In genomic region chr1:202054673-202055072, GRCh38 we compare ENCODE assay signal across 9 cellular contexts. TPM values are rescaled to one million over a fixed set of nuclear protein-coding genes. Genes with fewer than 3 reads are reported as not detected.
DNase-seq lines count a peak whose midpoint lies in the region; ATAC-seq, FAIRE-seq and TF ChIP-seq lines count a peak whose summit lies in the region.
"Not testable (repeated sequence)": the region's sequence is repeated elsewhere in the genome, so short reads cannot be mapped to it uniquely, and the experiment has no call there.
"Had no signal": no experiment of that assay in that cellular context is flagged by ENCODE, and none has a peak within 500 bp of the region (broad histone marks: within the 10 kb centered on the region; RNA-seq: fewer than 3 reads in every experiment).

No MANE protein-coding gene starts in this region.

- H3K27me3 Mint-ChIP-seq in H9 (ENCODE audit: low read depth); MCF 10A (ENCODE audit: insufficient read depth, unreplicated experiment); type B pancreatic cell: not testable (repeated sequence)

- not testable (repeated sequence) for H4K8ac ChIP-seq in H9 (replicated peaks; ENCODE audit: insufficient read length, low read depth, low read length); mesenchymal stem cell (ENCODE audit: low read length)

- not testable (repeated sequence) for H3K23ac ChIP-seq in H9 (ENCODE audit: insufficient read length, low read depth, low read length); mesenchymal stem cell (ENCODE audit: low read length in 2 of 2)

- H3K4me3 Mint-ChIP-seq in H9; MCF 10A (ENCODE audit: unreplicated experiment); type B pancreatic cell: not testable (repeated sequence)

- TF ChIP-seq CTCF in A549 (IDR thresholded peaks at IDR 0.05); H9 (conservative IDR thresholded peaks at IDR 0.05); HEK293 (tag by site-specific recombination; IDR thresholded peaks at IDR 0.05); MCF 10A (IDR thresholded peaks at IDR 0.05; ENCODE audit: unreplicated experiment); type B pancreatic cell (conservative IDR thresholded peaks at IDR 0.05): not testable (repeated sequence)

- not testable (repeated sequence) for H3K4me3 ChIP-seq in A549; HEK293 (ENCODE audit: low read depth, low read length); mesenchymal stem cell (ENCODE audit: insufficient read depth in 1 of 2, low read depth in 1 of 2, low read length in 2 of 2)

- BruUV-seq in MCF 10A (replicated peaks; lab: Mats Ljungman, UMichigan), result not testable (repeated sequence)

- TF ChIP-seq RAD21 in A549 (conservative IDR thresholded peaks at IDR 0.05 in 1 of 2, IDR thresholded peaks at IDR 0.05 in 1 of 2), result not testable (repeated sequence)

- not testable (repeated sequence) for H3K9ac ChIP-seq in H9 (ENCODE audit: extremely low read depth, insufficient read length, low read length); mesenchymal stem cell (ENCODE audit: low read length)

- not testable (repeated sequence) for H3K4me2 ChIP-seq in A549; H9 (ENCODE audit: insufficient read depth, insufficient read length, low read length); mesenchymal stem cell (ENCODE audit: low read length, poor library complexity, severe bottlenecking)

- CTCF ChIA-PET in A549 (lab: Yijun Ruan, JAX) (interaction anchor here (0.6 to 4.5 kb wide), 6 partner anchors 10 to 71 kb away, joined by 3 to 26 read pairs (median 6); partner anchors contain the start of gene ELF3), MCF 10A (lab: Yijun Ruan, JAX) (interaction anchor here (0.6 to 1.2 kb wide), 4 partner anchors 14 to 339 kb away, joined by 3 to 4 read pairs (median 3); no protein-coding TSS in a partner anchor)
- CTCF ChIA-PET in HEK293 (lab: Yijun Ruan, JAX), result not testable (repeated sequence)

- H3K36me3 Mint-ChIP-seq in H9 (ENCODE audit: insufficient read depth in 1 of 3, low read depth in 3 of 3); MCF 10A (ENCODE audit: insufficient read depth, unreplicated experiment); type B pancreatic cell: not testable (repeated sequence)

- not testable (repeated sequence) for H2AK5ac ChIP-seq in H9 (ENCODE audit: insufficient read length, low read length)
- peak overlapping the region; percentile 85 for H2AK5ac ChIP-seq in mesenchymal stem cell (ENCODE audit: low read length, severe bottlenecking)

- peaks cover 44% of the 10 kb centered on the region for H3K4me1 ChIP-seq in A549
- H3K4me1 ChIP-seq in H9 (ENCODE audit: insufficient read depth, low read length); HEK293 (ENCODE audit: control insufficient read depth, insufficient read depth, low read length): not testable (repeated sequence)
- peaks cover 12% of the 10 kb centered on the region for H3K4me1 ChIP-seq in mesenchymal stem cell (ENCODE audit: control insufficient read depth, insufficient read depth, low read depth, low read length)

- H4K5ac ChIP-seq in H9 (ENCODE audit: insufficient read length, low read depth, low read length), result not testable (repeated sequence)

- TF ChIP-seq POLR2A in A549 (IDR thresholded peaks at IDR 0.05; ENCODE audit: low read length), result not testable (repeated sequence)

- H3K23me2 ChIP-seq in H9 (ENCODE audit: insufficient read length, low read depth, low read length, poor library complexity, severe bottlenecking), result not testable (repeated sequence)

- H3K27ac Mint-ChIP-seq in H9 (peak overlapping the region; percentile 4 to 52 (median 23); a peak in 4 of 7 replicates), MCF 10A (ENCODE audit: low read depth, unreplicated experiment) (peak overlapping the region; percentile 2), type B pancreatic cell (peak overlapping the region; percentile 85)

- not testable (repeated sequence) for H2BK5ac ChIP-seq in H9 (ENCODE audit: insufficient read length, low read length); mesenchymal stem cell (ENCODE audit: low read depth, low read length, poor library complexity, severe bottlenecking)

- H3K4ac ChIP-seq in H9 (ENCODE audit: low read depth, low read length); mesenchymal stem cell (ENCODE audit: low read depth in 1 of 2, low read length in 2 of 2): not testable (repeated sequence)

- not testable (repeated sequence) for ATAC-seq in A549

- TF ChIP-seq EP300 in A549 (IDR thresholded peaks at IDR 0.05), result not testable (repeated sequence)

- not testable (repeated sequence) for H3K79me1 ChIP-seq in H9 (ENCODE audit: insufficient read depth, low read depth, low read length, poor library complexity, severe bottlenecking); mesenchymal stem cell (replicated peaks; ENCODE audit: low read length, poor library complexity, severe bottlenecking)

- H3K18ac ChIP-seq in H9 (ENCODE audit: insufficient read length, low read depth, low read length); mesenchymal stem cell (ENCODE audit: low read depth in 1 of 2, low read length in 2 of 2): not testable (repeated sequence)

- H3K27ac ChIP-seq in A549, result peak overlapping the region; percentile 97 to 98
- H3K27ac ChIP-seq in H9 (ENCODE audit: insufficient read length, low read depth, low read length); HEK293 (ENCODE audit: extremely low read depth, low read depth, low read length); mesenchymal stem cell (ENCODE audit: low read length, poor library complexity, severe bottlenecking): not testable (repeated sequence)

- H2AFZ ChIP-seq in H9 (ENCODE audit: low read length); mesenchymal stem cell (ENCODE audit: low read depth, low read length): not testable (repeated sequence)

- not testable (repeated sequence) for H3T11ph ChIP-seq in H9 (ENCODE audit: low read length)

- H3K9me3 Mint-ChIP-seq in H9; MCF 10A (ENCODE audit: unreplicated experiment); type B pancreatic cell: not testable (repeated sequence)

- not testable (repeated sequence) for H2BK20ac ChIP-seq in H9 (ENCODE audit: low read depth, low read length, poor library complexity, severe bottlenecking)

- H4K91ac ChIP-seq in H9 (ENCODE audit: insufficient read length, low read depth, low read length); mesenchymal stem cell (ENCODE audit: low read length): not testable (repeated sequence)

- not testable (repeated sequence) for H4K20me1 ChIP-seq in H9 (ENCODE audit: control insufficient read depth, insufficient read depth, insufficient read length)

- WGBS in A549 (ENCODE audit: missing lambda C conversion rate), result 88% methylated on average over 4 of the region's 4 CpGs
- no CpG with 5 or more reads among the region's 4 CpGs for WGBS in H9 (ENCODE audit: extremely low coverage, insufficient read length, low lambda C conversion rate)
- 84% methylated on average over 4 of the region's 4 CpGs for WGBS in mesenchymal stem cell

- H3K9me3 ChIP-seq in A549; H9 (ENCODE audit: control insufficient read depth, low read depth, low read length); HEK293 (ENCODE audit: control insufficient read depth, insufficient read depth, low read depth, low read length); mesenchymal stem cell (ENCODE audit: control insufficient read depth, low read length): not testable (repeated sequence)

- not testable (repeated sequence) for H3K4me1 Mint-ChIP-seq in H9
- H3K4me1 Mint-ChIP-seq in MCF 10A (ENCODE audit: insufficient read depth, unreplicated experiment) (peaks cover 33% of the 10 kb centered on the region), type B pancreatic cell (ENCODE audit: unreplicated experiment) (peaks cover 14% of the 10 kb centered on the region)

- not testable (repeated sequence) for H3K14ac ChIP-seq in H9 (ENCODE audit: insufficient read depth, low read length); mesenchymal stem cell (ENCODE audit: low read length in 2 of 2)

- not testable (repeated sequence) for FAIRE-seq in A549 (lab: Jason Lieb, UNC)

- not testable (repeated sequence) for H2BK120ac ChIP-seq in H9 (ENCODE audit: low read depth, low read length, poor library complexity, severe bottlenecking); mesenchymal stem cell (ENCODE audit: low read depth, low read length)

- not testable (repeated sequence) for H2BK12ac ChIP-seq in H9 (ENCODE audit: insufficient read length, low read depth, low read length); mesenchymal stem cell (ENCODE audit: low read length in 2 of 2)

- DNase-seq in A549 (ENCODE audit: low read depth in 1 of 2, low spot score in 1 of 2); H9; MCF 10A (ENCODE audit: unreplicated experiment); mesenchymal stem cell; type B pancreatic cell (ENCODE audit: extremely low spot score, unreplicated experiment): not testable (repeated sequence)

- not testable (repeated sequence) for H3K56ac ChIP-seq in H9 (ENCODE audit: insufficient read length, low read depth, low read length)

- H3K79me2 ChIP-seq in H9 (ENCODE audit: insufficient read depth, low read length), result not testable (repeated sequence)

- not testable (repeated sequence) for H3K27me3 ChIP-seq in H9 (ENCODE audit: insufficient read depth, low read length); mesenchymal stem cell (ENCODE audit: control insufficient read depth in 1 of 2, insufficient read depth in 1 of 2, low read length in 2 of 2)

- H2BK15ac ChIP-seq in H9 (ENCODE audit: low read depth, low read length); mesenchymal stem cell (ENCODE audit: low read depth, poor library complexity, severe bottlenecking): not testable (repeated sequence)

- not testable (repeated sequence) for H3K36me3 ChIP-seq in HEK293 (ENCODE audit: control insufficient read depth in 2 of 2, insufficient read depth in 1 of 2, low read length in 2 of 2); mesenchymal stem cell (ENCODE audit: control insufficient read depth in 1 of 2, insufficient read depth in 2 of 2, low read depth in 1 of 2, low read length in 2 of 2)

- POLR2A ChIA-PET in A549 (lab: Yijun Ruan, JAX); HEK293 (lab: Yijun Ruan, JAX): not testable (repeated sequence)
- POLR2A ChIA-PET in MCF 10A (lab: Yijun Ruan, JAX), result interaction anchor here (0.6 to 6.2 kb wide), 3 partner anchors 19 to 674 kb away, joined by 3 to 57 read pairs (median 3); no protein-coding TSS in a partner anchor

- intact Hi-C loops in MCF 10A (cut with micrococcal nuclease), result loop anchor here (5.0 kb wide), 1 partner anchor 37 kb away; no protein-coding TSS in a partner anchor

RNA-seq across cellular contexts. Expression of gene ELF3, which starts 44.3 kb away (rescaled TPM):
- polyA plus RNA-seq in A549 (2011; rRNA removed) (334 and 365 TPM in 2 replicates), A549 (2017; fragmentation: RNase III; extraction: RNeasy Plus Mini Kit Qiagen cat#74134 plus additional on column Dnase treatment) (138 to 180 TPM (median 179 TPM) in 3 replicates)
- 197 and 257 TPM in 2 replicates for polyA plus RNA-seq in A549 (2012; cell fraction: cytosol; rRNA removed)
- polyA plus RNA-seq in A549 (2012; cell fraction: nucleus; rRNA removed), result 1,053 and 1,132 TPM in 2 replicates
- 661 and 758 TPM in 2 replicates for polyA minus RNA-seq in A549 (2011; rRNA and poly(A)+ RNA removed)
- total RNA-seq in H9 (2021) (9.1 and 10.4 TPM in 2 replicates), MCF 10A (2022) (0.10 and 0.33 TPM in 2 replicates), type B pancreatic cell (ENCODE audit: low replicate concordance) (237 and 498 TPM in 2 replicates)
- 0.04 TPM for polyA plus RNA-seq in mesenchymal stem cell (2013, experiment 1 of 2)
- 0.07 TPM for polyA plus RNA-seq in mesenchymal stem cell (2013, experiment 2 of 2)
- polyA plus RNA-seq: CD14-positive monocyte; CD4-positive, CD25-positive, alpha-beta regulatory T cell; CD8-positive, alpha-beta memory T cell had no signal

Comparison
In these comparisons a context has a peak if more than half of its experiments do, and no peak if none do; other contexts are left out.
1. H3K27ac Mint-ChIP-seq: peak in every context shown above with its lines; median percentile 85 in type B pancreatic cell; 23 in H9; 2 in MCF 10A.
2. RNA of gene ELF3, which starts 44.3 kb away (total RNA-seq): 237 to 498 TPM in type B pancreatic cell; 9.1 to 10.4 TPM in H9 and 0.10 to 0.33 TPM in MCF 10A; every median in the first group is over 10 times any median in the second.